In genomic region chr16:2979669-2980226, GRCh38 we compare ENCODE assay signal across 8 cellular contexts. TPM values are rescaled to one million over a fixed set of nuclear protein-coding genes. Genes with fewer than 3 reads are reported as not detected.
A peak's percentile ranks its signal among the peaks of the same experiment; 100 is the strongest.
DNase-seq lines count a peak whose midpoint lies in the region; ATAC-seq and TF ChIP-seq lines count a peak whose summit lies in the region.

No MANE protein-coding gene starts in this region.

- H3K4me3 Mint-ChIP-seq in CD4-positive, alpha-beta memory T cell: peak overlapping the region in 6 of 8 donors; percentile 50 to 77 (median 63)

- no peaks in the 10 kb centered on the region for H3K9me3 ChIP-seq in CD4-positive, alpha-beta memory T cell (ENCODE audit: control insufficient read depth in 1 of 2, low read length in 2 of 2)
- H3K9me3 ChIP-seq in esophagus squamous epithelium: no peaks in the 10 kb centered on the region

- H3K9me3 Mint-ChIP-seq in CD4-positive, alpha-beta memory T cell: no peaks in the 10 kb centered on the region

- peaks cover 0 to 1% of the 10 kb centered on the region in 2 donors for H3K36me3 Mint-ChIP-seq in CD4-positive, alpha-beta memory T cell

- peaks cover 16% of the 10 kb centered on the region for H3K4me1 ChIP-seq in CD4-positive, alpha-beta memory T cell (ENCODE audit: insufficient read depth, low read length)
- H3K4me1 ChIP-seq in esophagus squamous epithelium: peaks cover 15 to 61% (median 23%) of the 10 kb centered on the region in 3 donors

- TF ChIP-seq POLR2A in esophagus squamous epithelium (IDR thresholded peaks at IDR 0.05): no peak

- TF ChIP-seq CTCF in RWPE1 (conservative IDR thresholded peaks at IDR 0.05; ENCODE audit: low read depth) (no peak), esophagus squamous epithelium (IDR thresholded peaks at IDR 0.05) (no peak), retinal pigment epithelial cell (conservative IDR thresholded peaks at IDR 0.05; ENCODE audit: low read depth, low read length) (no peak)

- peaks cover 2% of the 10 kb centered on the region in 2 donors for H3K27me3 Mint-ChIP-seq in CD4-positive, alpha-beta memory T cell

- no peaks in the 10 kb centered on the region for H3K36me3 ChIP-seq in CD4-positive, alpha-beta memory T cell (ENCODE audit: insufficient read depth, low read length)
- no peaks in the 10 kb centered on the region for H3K36me3 ChIP-seq in esophagus squamous epithelium

- intact Hi-C loops in CD4-positive, alpha-beta memory T cell (cut with micrococcal nuclease): loop anchor here (1.0 kb wide), 2 partner anchors 10 to 145 kb away; partner anchors contain the start of gene PAQR4
- intact Hi-C loops in esophagus squamous epithelium (cut with DNase I): no loop called here

- H3K4me1 Mint-ChIP-seq in CD4-positive, alpha-beta memory T cell: peaks cover 0 to 14% (median 6%) of the 10 kb centered on the region in 4 donors

- H3K27me3 ChIP-seq in CD4-positive, alpha-beta memory T cell (ENCODE audit: insufficient read depth, low read length): no peaks in the 10 kb centered on the region
- peaks cover 0 to 16% (median 0%) of the 10 kb centered on the region in 4 donors for H3K27me3 ChIP-seq in esophagus squamous epithelium

- peak; percentile 11 for ATAC-seq in GM21723 (IDR thresholded peaks at IDR 0.05; ENCODE audit: unreplicated experiment)

- H3K4me3 ChIP-seq in CD4-positive, alpha-beta memory T cell (ENCODE audit: low read length in 2 of 2): peak overlapping the region in 1 of 2 donors; percentile 73
- H3K4me3 ChIP-seq in esophagus squamous epithelium (peak overlapping the region; percentile 62 to 90 (median 66)), retinal pigment epithelial cell (ENCODE audit: low read length) (peak overlapping the region; percentile 70)

- POLR2A ChIA-PET in CD4-positive, alpha-beta memory T cell (lab: Charles Lee; ENCODE audit: partially characterized antibody): interaction anchor here (0.7 to 5.4 kb wide), 4 partner anchors 12 to 149 kb away, joined by 3 to 49 read pairs (median 8); partner anchors contain the start of genes FLYWCH1, KREMEN2 and PAQR4
- POLR2A ChIA-PET in RWPE1 (lab: Yijun Ruan, JAX; ENCODE audit: low non-redundant PET): interaction anchor here (1.5 kb wide), 1 partner anchor 9 kb away, joined by 3 read pairs; no protein-coding TSS in a partner anchor

- CTCF ChIA-PET in CD4-positive, alpha-beta memory T cell (lab: Charles Lee; ENCODE audit: partially characterized antibody): no interaction called here
- CTCF ChIA-PET in RWPE1 (lab: Yijun Ruan, JAX): interaction anchor here (1.5 kb wide), 1 partner anchor 10 kb away, joined by 8 read pairs; no protein-coding TSS in a partner anchor

- no peak overlapping the region for H3K27ac Mint-ChIP-seq in CD4-positive, alpha-beta memory T cell

- 4 to 23% methylated on average over 7 to 24 of the region's 43 CpGs for WGBS in esophagus squamous epithelium, 2 donors

- H3K27ac ChIP-seq in CD4-positive, alpha-beta memory T cell (ENCODE audit: low read depth, low read length): peak overlapping the region; percentile 84
- H3K27ac ChIP-seq in RWPE1 (peak overlapping the region; percentile 84), esophagus squamous epithelium (peak overlapping the region in 3 of 4 donors; percentile 87 to 92 (median 87))

- DNase-seq in CD4-positive, alpha-beta memory T cell: no peak
- DNase-seq in RWPE1 (ENCODE audit: low spot score) (no peak), esophagus squamous epithelium (lab: John Stamatoyannopoulos, UW) (no peak), retinal pigment epithelial cell (ENCODE audit: low read depth) (no peak), cortex of kidney (lab: John Stamatoyannopoulos, UW) (no peak), DMS79 (lab: John Stamatoyannopoulos, UW) (no peak), NCI-H774 (lab: John Stamatoyannopoulos, UW) (no peak)

RNA-seq across cellular contexts. Expression of gene PKMYT1, which starts 0.5 kb away (rescaled TPM):
- total RNA-seq in CD4-positive, alpha-beta memory T cell: under 1 TPM in 1 of 2 experiments, not detected in 1; 0.79 TPM
- polyA plus RNA-seq in CD4-positive, alpha-beta memory T cell: not detected
- 10 to 100 TPM in 3 of 4 donors, 1 to 10 TPM in 1; 4.2 to 33.1 (median 13.0) TPM for total RNA-seq in esophagus squamous epithelium

RNA-seq across cellular contexts. Expression of gene PAQR4, which starts 10.6 kb away (rescaled TPM):
- total RNA-seq in CD4-positive, alpha-beta memory T cell: 1 to 10 TPM; 1.5 to 1.7 TPM
- polyA plus RNA-seq in CD4-positive, alpha-beta memory T cell: under 1 TPM; 0.77 to 0.81 TPM
- 10 to 100 TPM in 1 of 4 donors, 1 to 10 TPM in 3; 2.9 to 18.8 (median 8.0) TPM for total RNA-seq in esophagus squamous epithelium

RNA-seq across cellular contexts. Expression of gene KREMEN2, which starts 15.7 kb away (rescaled TPM):
- total RNA-seq in CD4-positive, alpha-beta memory T cell: not detected
- not detected for polyA plus RNA-seq in CD4-positive, alpha-beta memory T cell
- 1 to 10 TPM in 2 of 4 donors, under 1 TPM in 1, not detected in 1; 0.19 to 3.9 (median 2.1) TPM for total RNA-seq in esophagus squamous epithelium

RNA-seq across cellular contexts. Expression of gene CLDN9, which starts 33.0 kb away (rescaled TPM):
- not detected for total RNA-seq in CD4-positive, alpha-beta memory T cell
- polyA plus RNA-seq in CD4-positive, alpha-beta memory T cell: not detected
- total RNA-seq in esophagus squamous epithelium: not detected

RNA-seq across cellular contexts. Expression of gene CLDN6, which starts 38.2 kb away (rescaled TPM):
- not detected for total RNA-seq in CD4-positive, alpha-beta memory T cell
- not detected for polyA plus RNA-seq in CD4-positive, alpha-beta memory T cell
- not detected for total RNA-seq in esophagus squamous epithelium
